ENCODE assay signal across 1 cellular context in the genomic region with DNA sequence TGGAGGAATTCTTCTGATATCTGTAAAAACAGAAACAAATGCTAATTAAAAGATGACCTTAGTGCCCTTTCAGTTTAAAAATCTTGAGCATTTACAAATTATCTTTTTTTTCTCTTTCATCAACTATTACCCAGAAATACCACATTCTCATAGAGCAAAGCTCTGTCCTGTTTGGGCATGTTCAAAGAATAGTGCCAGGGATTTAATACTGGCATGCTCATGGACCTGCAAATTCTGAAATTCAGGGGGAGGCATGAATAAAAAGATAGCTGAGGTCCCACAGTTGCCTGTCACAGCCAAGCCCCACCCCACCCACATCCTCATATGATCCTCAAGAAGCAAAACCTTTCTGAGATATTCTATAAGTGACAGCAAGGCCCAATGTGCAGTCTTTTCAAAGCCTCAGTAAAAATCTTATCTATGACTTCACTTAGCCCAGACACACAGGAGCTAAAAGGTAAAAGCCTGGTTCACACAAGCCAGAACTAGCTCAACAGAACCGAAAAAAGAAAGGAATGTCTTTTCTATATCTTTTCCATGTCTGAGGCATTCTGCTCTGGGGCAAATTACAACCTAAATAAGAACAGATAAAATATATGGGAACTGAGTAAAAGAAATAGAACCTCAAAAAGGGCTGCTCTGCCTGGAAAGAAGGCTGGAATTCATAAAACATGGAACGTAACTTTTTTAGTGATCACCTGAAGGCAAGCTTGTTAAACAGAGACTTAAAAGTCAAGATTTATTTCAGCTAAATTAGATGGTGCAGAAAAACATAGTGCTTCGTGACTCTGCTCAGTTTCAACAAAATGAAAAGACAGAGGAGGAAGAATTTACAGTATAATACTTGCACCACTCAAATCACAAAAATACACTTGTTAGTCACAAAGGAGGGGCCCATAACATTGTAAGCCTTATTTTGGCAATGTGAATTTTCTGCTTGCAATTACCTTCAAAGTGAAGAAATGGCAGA.
TF ChIP-seq lines count a peak whose summit lies in the region.

No MANE protein-coding gene starts in this region.

TF ChIP-seq in WTC11, 78 proteins besides CTCF, POLR2A, EP300 and RAD21 (continued from another document):
- TF ChIP-seq, protein P1, sequence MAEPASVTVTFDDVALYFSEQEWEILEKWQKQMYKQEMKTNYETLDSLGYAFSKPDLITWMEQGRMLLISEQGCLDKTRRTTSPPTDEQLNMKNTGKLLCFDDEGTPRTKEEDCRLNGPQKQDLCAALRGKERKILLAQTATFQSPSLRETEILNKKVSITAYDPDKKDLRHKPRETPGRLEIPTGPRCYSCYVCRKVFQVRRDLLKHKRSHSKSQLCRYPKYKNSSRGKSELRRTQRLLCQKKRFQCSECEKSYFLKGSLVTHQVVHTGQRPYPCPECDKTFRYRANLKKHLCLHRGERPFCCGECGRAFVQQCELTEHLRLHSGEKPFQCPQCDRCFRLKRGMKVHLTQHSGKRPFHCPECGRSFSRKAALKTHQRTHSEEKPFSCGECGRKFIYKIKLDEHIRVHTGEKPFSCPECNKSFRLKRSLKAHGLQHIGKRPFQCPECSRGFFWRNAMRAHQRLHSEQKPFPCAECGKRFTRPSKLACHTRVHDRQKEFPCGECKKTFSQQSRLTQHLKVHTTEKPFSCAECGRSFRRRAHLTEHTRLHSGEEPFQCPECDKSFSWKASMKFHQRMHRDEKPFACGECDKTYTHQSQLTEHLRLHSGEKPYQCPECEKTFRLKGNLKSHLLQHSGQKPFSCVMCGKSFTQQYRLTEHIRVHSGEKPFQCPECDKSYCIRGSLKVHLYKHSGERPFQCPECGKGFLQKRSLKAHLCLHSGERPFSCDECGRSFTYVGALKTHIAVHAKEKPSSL (CRISPR knock-in tag; conservative IDR thresholded peaks at IDR 0.05), result no peak
- TF ChIP-seq RELA (CRISPR knock-in tag; IDR thresholded peaks at IDR 0.05; ENCODE audit: borderline replicate concordance) (no peak), TEAD1 (CRISPR knock-in tag; IDR thresholded peaks at IDR 0.05) (no peak)
- TF ChIP-seq, protein P2, sequence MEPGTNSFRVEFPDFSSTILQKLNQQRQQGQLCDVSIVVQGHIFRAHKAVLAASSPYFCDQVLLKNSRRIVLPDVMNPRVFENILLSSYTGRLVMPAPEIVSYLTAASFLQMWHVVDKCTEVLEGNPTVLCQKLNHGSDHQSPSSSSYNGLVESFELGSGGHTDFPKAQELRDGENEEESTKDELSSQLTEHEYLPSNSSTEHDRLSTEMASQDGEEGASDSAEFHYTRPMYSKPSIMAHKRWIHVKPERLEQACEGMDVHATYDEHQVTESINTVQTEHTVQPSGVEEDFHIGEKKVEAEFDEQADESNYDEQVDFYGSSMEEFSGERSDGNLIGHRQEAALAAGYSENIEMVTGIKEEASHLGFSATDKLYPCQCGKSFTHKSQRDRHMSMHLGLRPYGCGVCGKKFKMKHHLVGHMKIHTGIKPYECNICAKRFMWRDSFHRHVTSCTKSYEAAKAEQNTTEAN (CRISPR knock-in tag; IDR thresholded peaks at IDR 0.05), result no peak
TF ChIP-seq in WTC11: peak in this region for 0.
